ENCODE assay signal across 28 cellular contexts in the genomic region with DNA sequence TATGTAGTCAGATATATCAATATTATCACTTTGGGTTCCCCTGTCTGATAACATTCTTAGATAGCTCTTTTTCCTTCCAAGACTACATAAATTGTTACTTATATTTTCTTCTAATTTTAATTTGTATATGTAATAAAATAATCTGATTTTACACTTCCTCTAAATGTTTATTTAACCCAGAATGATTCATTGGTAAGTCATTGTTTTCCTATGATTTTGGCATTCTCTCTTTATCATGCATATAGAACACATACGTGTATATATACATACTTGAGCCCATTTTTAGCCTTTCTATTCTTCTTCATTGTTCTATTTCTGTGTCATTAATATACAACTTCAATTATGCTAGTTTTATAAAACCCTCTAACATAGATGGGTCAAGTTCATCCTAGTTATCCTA. TPM values are rescaled to one million over a fixed set of nuclear protein-coding genes. Genes with fewer than 3 reads are reported as not detected.
DNase-seq lines count a peak whose midpoint lies in the region; ATAC-seq, FAIRE-seq and TF ChIP-seq lines count a peak whose summit lies in the region.
"Had no signal": no experiment of that assay in that cellular context is flagged by ENCODE, and none has a peak within 500 bp of the region (broad histone marks: within the 10 kb centered on the region; RNA-seq: fewer than 3 reads in every experiment).

No MANE protein-coding gene starts in this region.

- no peaks in the 10 kb centered on the region for H3K36me3 Mint-ChIP-seq in activated naive CD4-positive, alpha-beta T cell treated with anti-CD3 and anti-CD28 coated beads, Interleukin-2, amount 50 U/mL, for 72 hours
- H3K36me3 Mint-ChIP-seq: CD4-positive, alpha-beta memory T cell; CD4-positive, CD25-positive, alpha-beta regulatory T cell; CD8-positive, alpha-beta memory T cell had no signal

- intact Hi-C loops in PC-3 (cut with micrococcal nuclease): no loop called here
- intact Hi-C loops in endothelial cell of umbilical vein (cut with micrococcal nuclease): loop anchor here (2.0 to 5.0 kb wide), 3 partner anchors 28 to 115 kb away; no protein-coding TSS in a partner anchor
- intact Hi-C loops in upper lobe of right lung (cut with DNase I): no loop called here

- H3K9me3 ChIP-seq in PC-3 (ENCODE audit: low read length) (no peaks in the 10 kb centered on the region), endothelial cell of umbilical vein (replicated peaks; ENCODE audit: control insufficient read depth, insufficient read depth, low read length) (no peaks in the 10 kb centered on the region), upper lobe of right lung (no peaks in the 10 kb centered on the region)
- H3K9me3 ChIP-seq: BE2C, BLaER1 had no signal

- H3K36me3 ChIP-seq in PC-3 (ENCODE audit: low read depth, low read length) (no peaks in the 10 kb centered on the region), endothelial cell of umbilical vein (ENCODE audit: control insufficient read depth in 2 of 2, extremely low read depth in 1 of 2, insufficient read depth in 2 of 2, low read length in 2 of 2) (no peaks in the 10 kb centered on the region), upper lobe of right lung (no peaks in the 10 kb centered on the region)
- H3K36me3 ChIP-seq: BE2C, BLaER1 had no signal

- no peak overlapping the region for H3K27ac Mint-ChIP-seq in activated naive CD4-positive, alpha-beta T cell treated with anti-CD3 and anti-CD28 coated beads, Interleukin-2, amount 50 U/mL, for 72 hours
- H3K27ac Mint-ChIP-seq: CD4-positive, alpha-beta memory T cell; CD4-positive, CD25-positive, alpha-beta regulatory T cell; CD8-positive, alpha-beta memory T cell had no signal

- peak; percentile 34 for ATAC-seq in PC-3
- ATAC-seq in upper lobe of right lung: no peak
- no peak for ATAC-seq in esophagus mucosa
- ATAC-seq in activated naive CD4-positive, alpha-beta T cell treated with anti-CD3 and anti-CD28 coated beads, Interleukin-2, amount 50 U/mL, for 72 hours: no peak
- no peak for ATAC-seq in GM21723 (IDR thresholded peaks at IDR 0.05; ENCODE audit: unreplicated experiment)

- H4K20me1 ChIP-seq in PC-3 (ENCODE audit: low read length): no peaks in the 10 kb centered on the region
- H4K20me1 ChIP-seq in endothelial cell of umbilical vein (replicated peaks; ENCODE audit: control insufficient read depth, extremely low read depth, insufficient read depth, low read length): no peaks in the 10 kb centered on the region
- H4K20me1 ChIP-seq: BLaER1 had no signal

- no peak for TF ChIP-seq POLR2A in endothelial cell of umbilical vein (IDR thresholded peaks at IDR 0.05; ENCODE audit: low read depth, low read length)

- no peaks in the 10 kb centered on the region for H3F3A ChIP-seq in PC-3 (ENCODE audit: low read length, unreplicated experiment)

- H3K27ac ChIP-seq in PC-3 (ENCODE audit: low read length): no peak overlapping the region
- no peak overlapping the region for H3K27ac ChIP-seq in endothelial cell of umbilical vein (ENCODE audit: insufficient read depth, low read depth, low read length)
- H3K27ac ChIP-seq in upper lobe of right lung: peak overlapping the region; percentile 47
- H3K27ac ChIP-seq: BLaER1 had no signal

- H3K4me1 ChIP-seq in PC-3 (ENCODE audit: insufficient read depth, low read length) (peaks cover 28% of the 10 kb centered on the region), endothelial cell of umbilical vein (ENCODE audit: control insufficient read depth, extremely low read depth, insufficient read depth, low read length) (peaks cover 28% of the 10 kb centered on the region), upper lobe of right lung (no peaks in the 10 kb centered on the region)
- H3K4me1 ChIP-seq: BE2C had no signal

- BruUV-seq in PC-3 (replicated peaks; lab: Mats Ljungman, UMichigan) (no TSS peak), endothelial cell of umbilical vein (replicated peaks; lab: Mats Ljungman, UMichigan) (no TSS peak)

- H3K27me3 ChIP-seq in PC-3 (ENCODE audit: low read length) (peaks cover 19% of the 10 kb centered on the region), endothelial cell of umbilical vein (ENCODE audit: control insufficient read depth in 2 of 2, insufficient read depth in 2 of 2, low read length in 2 of 2) (peaks cover 8 to 11% of the 10 kb centered on the region in 2 experiments), upper lobe of right lung (no peaks in the 10 kb centered on the region)
- H3K27me3 ChIP-seq: BLaER1 had no signal

- H3K9ac ChIP-seq in PC-3 (ENCODE audit: low read length): no peak overlapping the region
- no peak overlapping the region for H3K9ac ChIP-seq in endothelial cell of umbilical vein (replicated peaks; ENCODE audit: extremely low read depth, insufficient read depth, low read length)
- H3K9ac ChIP-seq: BLaER1 had no signal

- FAIRE-seq in endothelial cell of umbilical vein (lab: Jason Lieb, UNC): no peak
- FAIRE-seq: A204.1, G401.6, GM12891, GM19239 had no signal

- no peak for TF ChIP-seq CTCF in PC-3 (conservative IDR thresholded peaks at IDR 0.05; ENCODE audit: low read depth, low read length)
- TF ChIP-seq CTCF in endothelial cell of umbilical vein (IDR thresholded peaks at IDR 0.05; ENCODE audit: extremely low read depth in 1 of 2, insufficient read depth in 1 of 2, low read depth in 1 of 2, low read length in 2 of 2): no peak
- no peak for TF ChIP-seq CTCF in upper lobe of right lung (IDR thresholded peaks at IDR 0.05)

- no peak overlapping the region for H3K4me3 ChIP-seq in PC-3 (ENCODE audit: low read length)
- H3K4me3 ChIP-seq in endothelial cell of umbilical vein (replicated peaks in 1 of 3; ENCODE audit: insufficient read depth in 1 of 3, low read depth in 1 of 3, low read length in 3 of 3): no peak overlapping the region
- no peak overlapping the region for H3K4me3 ChIP-seq in upper lobe of right lung
- H3K4me3 ChIP-seq: BLaER1 had no signal

- POLR2A ChIA-PET in PC-3 (lab: Charles Lee; ENCODE audit: unreplicated experiment) (no interaction called here), endothelial cell of umbilical vein (lab: Charles Lee) (no interaction called here)

- H2AFZ ChIP-seq in PC-3 (ENCODE audit: low read length): no peak overlapping the region
- no peak overlapping the region for H2AFZ ChIP-seq in endothelial cell of umbilical vein (ENCODE audit: low read depth, low read length)

- dilution Hi-C loops in endothelial cell of umbilical vein (cut with MboI; ENCODE audit: extremely low pct_ligation_motif_present, low sequenced_read_pairs): no loop called here

- no peaks in the 10 kb centered on the region for H3K9me1 ChIP-seq in endothelial cell of umbilical vein (replicated peaks; ENCODE audit: control insufficient read depth, extremely low read depth, insufficient read depth, low read length)

- 0 out of 2 replicates have a peak overlapping the region, but pooled peaks have one; percentile 2 for H3K4me2 ChIP-seq in PC-3 (ENCODE audit: low read length)
- H3K4me2 ChIP-seq in endothelial cell of umbilical vein (ENCODE audit: insufficient read depth, low read length): peak overlapping the region; percentile 56
- H3K4me2 ChIP-seq: BLaER1 had no signal

- H3K9me3 Mint-ChIP-seq in activated naive CD4-positive, alpha-beta T cell treated with anti-CD3 and anti-CD28 coated beads, Interleukin-2, amount 50 U/mL, for 72 hours: peaks cover 0 to under 1% of the 10 kb centered on the region in 2 donors
- H3K9me3 Mint-ChIP-seq: CD4-positive, alpha-beta memory T cell; CD4-positive, CD25-positive, alpha-beta regulatory T cell; CD8-positive, alpha-beta memory T cell had no signal

- DNase-seq in PC-3: peak; percentile 84
- peak; percentile 44 for DNase-seq in endothelial cell of umbilical vein (ENCODE audit: low read depth, low spot score)
- no peak for DNase-seq in upper lobe of right lung
- DNase-seq in activated naive CD4-positive, alpha-beta T cell treated with anti-CD3 and anti-CD28 coated beads, Interleukin-2, amount 50 U/mL, for 72 hours (ENCODE audit: low spot score in 2 of 2): no peak
- DNase-seq: 8988T; ACHN; BE2C; C1 segment of cervical spinal cord; CD4-positive, alpha-beta memory T cell; CD4-positive, CD25-positive, alpha-beta regulatory T cell; CD8-positive, alpha-beta memory T cell; COR-L47; DMS 273 treated with DMSO at 0.1 percent for 48 hours; DMS153; DMS79; DND-41; EL; GF-D8 had no signal

- no peaks in the 10 kb centered on the region for H3K9me2 ChIP-seq in PC-3 (replicated peaks; ENCODE audit: low read length)

- CTCF ChIA-PET in PC-3 (lab: Charles Lee) (interaction anchor here (0.6 kb wide), 1 partner anchor 39 kb away, joined by 5 read pairs; no protein-coding TSS in a partner anchor), endothelial cell of umbilical vein (lab: Charles Lee) (interaction anchor here (0.9 to 1.8 kb wide), 3 partner anchors 153 to 395 kb away, joined by 4 read pairs; no protein-coding TSS in a partner anchor)

- H3K79me2 ChIP-seq in PC-3 (ENCODE audit: low read length) (no peaks in the 10 kb centered on the region), endothelial cell of umbilical vein (ENCODE audit: control insufficient read depth, insufficient read depth, low read length) (no peaks in the 10 kb centered on the region)

TF ChIP-seq in endothelial cell of umbilical vein, 7 proteins besides CTCF, POLR2A, EP300 and RAD21:
- TF ChIP-seq GATA2 (IDR thresholded peaks at IDR 0.05; ENCODE audit: insufficient read depth, insufficient read length, low read depth, low read length) (peak; percentile 64), JUN (IDR thresholded peaks at IDR 0.05; ENCODE audit: borderline replicate concordance, insufficient read depth, insufficient read length, low read depth) (peak; percentile 73), FOS (IDR thresholded peaks at IDR 0.05; ENCODE audit: borderline replicate concordance, insufficient read depth, low read length) (peak; percentile 65), EZH2 (IDR thresholded peaks at IDR 0.05; ENCODE audit: borderline replicate concordance, low read depth, low read length, severe bottlenecking) (no peak), MAX (IDR thresholded peaks at IDR 0.05; ENCODE audit: insufficient read depth, insufficient read length) (no peak)

RNA-seq across cellular contexts. Expression of gene SFTPD, which starts 16.6 kb away (rescaled TPM):
- total RNA-seq in PC-3 (2014; rRNA removed) (not detected in 2 replicates), endothelial cell of umbilical vein (not detected in 2 replicates), upper lobe of right lung (780 TPM), esophagus mucosa (2.0 TPM)
- not detected in 2 replicates for polyA plus RNA-seq in endothelial cell of umbilical vein
- not detected in 2 replicates for polyA plus RNA-seq in endothelial cell of umbilical vein (2011; cell fraction: cytosol; rRNA removed)
- not detected in 2 replicates for polyA plus RNA-seq in endothelial cell of umbilical vein (2011; cell fraction: nucleus; rRNA removed)
- not detected in 2 replicates for polyA plus RNA-seq in endothelial cell of umbilical vein (2012)
- not detected in 2 replicates for polyA minus RNA-seq in endothelial cell of umbilical vein
- polyA minus RNA-seq in endothelial cell of umbilical vein (2011; cell fraction: cytosol; rRNA and poly(A)+ RNA removed): not detected
- not detected in 2 replicates for polyA minus RNA-seq in endothelial cell of umbilical vein (2011; cell fraction: nucleus; rRNA and poly(A)+ RNA removed)
- total RNA-seq in activated naive CD4-positive, alpha-beta T cell treated with anti-CD3 and anti-CD28 coated beads, Interleukin-2, amount 50 U/mL, for 72 hours: under 1 TPM in 1 of 2 donors, not detected in 1; 0.41 TPM
- total RNA-seq: A673; CD4-positive, alpha-beta memory T cell; CD4-positive, CD25-positive, alpha-beta regulatory T cell; CD8-positive, alpha-beta memory T cell; Daoy had no signal
- polyA plus RNA-seq: AG04450; CD4-positive, alpha-beta memory T cell; CD4-positive, CD25-positive, alpha-beta regulatory T cell; CD8-positive, alpha-beta memory T cell had no signal

Comparison
In these comparisons a context has a peak if more than half of its experiments do, and no peak if none do; other contexts are left out.
1. DNase-seq: peak in PC-3 (single experiment) and endothelial cell of umbilical vein (single experiment); none in upper lobe of right lung (single experiment) and activated naive CD4-positive, alpha-beta T cell treated with anti-CD3 and anti-CD28 coated beads, Interleukin-2, amount 50 U/mL, for 72 hours (0 of 2).
2. RNA of gene SFTPD, which starts 16.6 kb away (total RNA-seq): 780 TPM in upper lobe of right lung (single experiment); 2.0 TPM in esophagus mucosa (single experiment), 0.41 TPM in activated naive CD4-positive, alpha-beta T cell treated with anti-CD3 and anti-CD28 coated beads, Interleukin-2, amount 50 U/mL, for 72 hours, not detected in PC-3 and not detected in endothelial cell of umbilical vein; every median in the first group is over 100 times any median in the second.